13 cellular contexts compared by ENCODE assay signal in the genomic region with DNA sequence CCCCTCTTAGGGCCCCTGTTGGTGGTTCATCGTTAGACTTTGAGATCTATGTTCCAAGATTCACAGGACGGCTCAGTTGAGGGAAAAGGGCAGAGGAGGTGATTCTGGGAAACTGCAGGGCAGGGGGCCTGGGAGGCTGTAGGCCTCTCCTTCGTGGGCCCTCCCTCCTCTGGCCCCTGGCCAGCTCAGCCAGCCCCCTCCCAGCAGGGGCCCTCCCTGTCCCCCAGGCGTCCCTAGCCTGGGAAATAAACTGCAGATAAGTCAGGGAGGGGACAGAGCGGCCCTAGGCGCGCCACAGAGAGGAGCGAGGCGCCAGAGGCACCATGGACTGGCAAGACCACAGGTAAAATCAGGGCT. TPM values are rescaled to one million over a fixed set of nuclear protein-coding genes. Genes with fewer than 3 reads are reported as not detected.
A peak's percentile ranks its signal among the peaks of the same experiment; 100 is the strongest.
DNase-seq lines count a peak whose midpoint lies in the region; ATAC-seq and TF ChIP-seq lines count a peak whose summit lies in the region.
"Had no signal": no experiment of that assay in that cellular context is flagged by ENCODE, and none has a peak within 500 bp of the region (broad histone marks: within the 10 kb centered on the region; RNA-seq: fewer than 3 reads in every experiment).

No MANE protein-coding gene starts in this region.

- BruUV-seq in PC-3 (replicated peaks; lab: Mats Ljungman, UMichigan) = no TSS peak

- TF ChIP-seq POLR2A in heart left ventricle (IDR thresholded peaks at IDR 0.05) = no peak
- no peak for TF ChIP-seq POLR2A in esophagus squamous epithelium (IDR thresholded peaks at IDR 0.05)
- no peak for TF ChIP-seq POLR2A in vagina (IDR thresholded peaks at IDR 0.05)

- H3K79me1 ChIP-seq in neuronal stem cell (ENCODE audit: low read depth, low read length) = no peaks in the 10 kb centered on the region

- peak overlapping the region; percentile 48 for H4K8ac ChIP-seq in neuronal stem cell (ENCODE audit: low read depth, low read length)

- peak overlapping the region; percentile 48 for H3K4me2 ChIP-seq in neuronal stem cell (ENCODE audit: insufficient read depth, low read length, poor library complexity, severe bottlenecking)
- H3K4me2 ChIP-seq in PC-3 (ENCODE audit: low read length) = no peak overlapping the region
- H3K4me2 ChIP-seq: A549 had no signal

- peak overlapping the region; percentile 69 for H2BK15ac ChIP-seq in neuronal stem cell (ENCODE audit: low read length)

- no peaks in the 10 kb centered on the region for H3K27me3 Mint-ChIP-seq in activated T-cell treated with anti-CD3 and anti-CD28 coated beads, Interleukin-2, amount 50 U/mL, for 72 hours (ENCODE audit: low read depth)

- H3K27ac ChIP-seq in heart left ventricle (peak overlapping the region; percentile 66 to 99 (median 97)), esophagus squamous epithelium (peak overlapping the region; percentile 46 to 95 (median 88)), neuronal stem cell (replicated peaks; ENCODE audit: low read length) (peak overlapping the region; percentile 25), vagina (peak overlapping the region; percentile 51), PC-3 (ENCODE audit: low read length) (no peak overlapping the region)
- H3K27ac ChIP-seq: A549 had no signal

- peak overlapping the region; percentile 32 for H2BK5ac ChIP-seq in neuronal stem cell (ENCODE audit: low read length)

- WGBS in heart left ventricle, 4 donors = 42 to 60% (median 46%) methylated on average over 5 to 9 of the region's 9 CpGs
- WGBS in esophagus squamous epithelium, 2 donors = 67 to 100% methylated on average over 2 of the region's 9 CpGs
- WGBS in neuronal stem cell (ENCODE audit: extremely low coverage in 2 of 2, insufficient read length in 2 of 2, insufficient replicate concordance in 1 of 2), 2 donors = no CpG with 5 or more reads among the region's 9 CpGs

- peak overlapping the region; percentile 94 for H3K14ac ChIP-seq in neuronal stem cell (ENCODE audit: low read length)

- H3K27me3 ChIP-seq in heart left ventricle = no peaks in the 10 kb centered on the region
- peaks cover 0 to 2% (median 0%) of the 10 kb centered on the region in 4 donors for H3K27me3 ChIP-seq in esophagus squamous epithelium
- no peaks in the 10 kb centered on the region for H3K27me3 ChIP-seq in neuronal stem cell (ENCODE audit: control insufficient read depth in 3 of 3, insufficient read depth in 3 of 3, low read depth in 1 of 3, low read length in 3 of 3)
- H3K27me3 ChIP-seq in vagina = no peaks in the 10 kb centered on the region
- no peaks in the 10 kb centered on the region for H3K27me3 ChIP-seq in PC-3 (ENCODE audit: low read length)

- H3K4me3 Mint-ChIP-seq in activated T-cell treated with anti-CD3 and anti-CD28 coated beads, Interleukin-2, amount 50 U/mL, for 72 hours = no peak overlapping the region
- H3K4me3 Mint-ChIP-seq: activated B cell treated with CpG ODN at 0.5 μM for 24 hours had no signal

- H2AFZ ChIP-seq in neuronal stem cell (ENCODE audit: low read length) = no peak overlapping the region
- no peak overlapping the region for H2AFZ ChIP-seq in PC-3 (ENCODE audit: low read length)

- H3F3A ChIP-seq in PC-3 (ENCODE audit: low read length, unreplicated experiment) = no peaks in the 10 kb centered on the region

- intact Hi-C loops in heart left ventricle (cut with DNase I) = loop anchor here in 2 of 10 donors (5.0 kb wide), 1 partner anchor 44 kb away; a partner anchor contains a TSS
- intact Hi-C loops in cardiac septum (cut with DNase I) = loop anchor here (5.0 kb wide), 1 partner anchor 44 kb away; a partner anchor contains a TSS
- intact Hi-C loops in esophagus squamous epithelium (cut with DNase I) = no loop called here
- intact Hi-C loops in vagina (cut with DNase I) = no loop called here
- intact Hi-C loops in PC-3 (cut with micrococcal nuclease) = no loop called here

- H3K9me2 ChIP-seq in PC-3 (replicated peaks; ENCODE audit: low read length) = no peaks in the 10 kb centered on the region

- POLR2A ChIA-PET in PC-3 (lab: Charles Lee; ENCODE audit: unreplicated experiment) = no interaction called here

- DNase-seq in heart left ventricle (peak in 1 of 5 donors; percentile 40), cardiac septum (ENCODE audit: low spot score) (no peak), esophagus squamous epithelium (lab: John Stamatoyannopoulos, UW) (no peak), neuronal stem cell (ENCODE audit: low spot score) (no peak), vagina (ENCODE audit: extremely low spot score in 2 of 2) (no peak), kidney tubule cell (ENCODE audit: low spot score) (no peak), PC-3 (no peak)
- DNase-seq in activated T-cell treated with anti-CD3 and anti-CD28 coated beads, Interleukin-2, amount 50 U/mL, for 72 hours = no peak
- DNase-seq: activated B cell treated with CpG ODN at 0.5 μM for 24 hours; NCI-H1417 treated with DMSO at 0.1 percent for 48 hours; NCI-H82; stimulated activated naive CD8-positive, alpha-beta T cell treated with anti-CD3 and anti-CD28 coated beads, Interleukin-15, Interleukin-2, amounts not matched to agents 100 U/mL and 50 U/mL, for 24 hours had no signal

- no peak for ATAC-seq in heart left ventricle
- no peak for ATAC-seq in PC-3
- no peak for ATAC-seq in activated T-cell treated with anti-CD3 and anti-CD28 coated beads, Interleukin-2, amount 50 U/mL, for 72 hours (replicated peaks in 1 of 2)
- ATAC-seq: A549; stimulated activated naive CD8-positive, alpha-beta T cell treated with anti-CD3 and anti-CD28 coated beads, Interleukin-15, Interleukin-2, amounts not matched to agents 100 U/mL and 50 U/mL, for 24 hours had no signal

- H3K9me3 ChIP-seq in heart left ventricle = peaks cover 0 to 6% (median 0%) of the 10 kb centered on the region in 12 donors
- peaks cover 0 to 5% (median 0%) of the 10 kb centered on the region in 3 donors for H3K9me3 ChIP-seq in esophagus squamous epithelium
- peaks cover 10 to 14% of the 10 kb centered on the region in 2 donors for H3K9me3 ChIP-seq in neuronal stem cell (replicated peaks in 1 of 2; ENCODE audit: control insufficient read depth in 2 of 2, insufficient read depth in 1 of 2, low read depth in 1 of 2, low read length in 2 of 2)
- no peaks in the 10 kb centered on the region for H3K9me3 ChIP-seq in vagina
- H3K9me3 ChIP-seq in PC-3 (ENCODE audit: low read length) = no peaks in the 10 kb centered on the region

- H3K4me1 ChIP-seq in heart left ventricle (peaks cover 7 to 63% (median 43%) of the 10 kb centered on the region in 12 donors), esophagus squamous epithelium (peaks cover 24 to 66% (median 40%) of the 10 kb centered on the region in 3 donors), neuronal stem cell (ENCODE audit: control insufficient read depth in 2 of 2, insufficient read depth in 1 of 2, low read depth in 1 of 2, low read length in 2 of 2) (peaks cover 10 to 20% of the 10 kb centered on the region in 2 donors), vagina (peaks cover 57% of the 10 kb centered on the region), PC-3 (ENCODE audit: insufficient read depth, low read length) (peaks cover 5% of the 10 kb centered on the region; the same call in 1 of the 2 replicates)

- peak overlapping the region in 4 of 12 donors; percentile 4 to 39 (median 25) for H3K4me3 ChIP-seq in heart left ventricle
- H3K4me3 ChIP-seq in esophagus squamous epithelium = peak overlapping the region in 3 of 4 donors; percentile 4 to 40 (median 5)
- H3K4me3 ChIP-seq in neuronal stem cell (ENCODE audit: low read length in 2 of 2) = peak overlapping the region in 1 of 2 donors; percentile 74
- no peak overlapping the region for H3K4me3 ChIP-seq in vagina
- no peak overlapping the region for H3K4me3 ChIP-seq in PC-3 (ENCODE audit: low read length)
- H3K4me3 ChIP-seq: A549 had no signal

- H2BK12ac ChIP-seq in neuronal stem cell (ENCODE audit: low read length) = no peak overlapping the region

- H4K20me1 ChIP-seq in PC-3 (ENCODE audit: low read length) = no peaks in the 10 kb centered on the region

- H2BK120ac ChIP-seq in neuronal stem cell (ENCODE audit: low read depth, low read length) = no peak overlapping the region

- CTCF ChIA-PET in PC-3 (lab: Charles Lee) = no interaction called here

- peak overlapping the region; percentile 59 for H4K91ac ChIP-seq in neuronal stem cell (ENCODE audit: low read depth, low read length, poor library complexity)

- H2AK5ac ChIP-seq in neuronal stem cell (ENCODE audit: low read depth, low read length) = peak overlapping the region; percentile 98

- peak overlapping the region; percentile 81 for H3K23ac ChIP-seq in neuronal stem cell (ENCODE audit: low read depth, low read length, poor library complexity)

- H3K4me1 Mint-ChIP-seq in activated T-cell treated with anti-CD3 and anti-CD28 coated beads, Interleukin-2, amount 50 U/mL, for 72 hours (ENCODE audit: low read depth) = no peaks in the 10 kb centered on the region
- H3K4me1 Mint-ChIP-seq: activated B cell treated with CpG ODN at 0.5 μM for 24 hours had no signal

- peaks cover 0 to 52% (median 48%) of the 10 kb centered on the region in 9 donors for H3K36me3 ChIP-seq in heart left ventricle
- peaks cover 0 to 51% (median 1%) of the 10 kb centered on the region in 3 donors for H3K36me3 ChIP-seq in esophagus squamous epithelium
- H3K36me3 ChIP-seq in neuronal stem cell (replicated peaks in 1 of 2; ENCODE audit: control insufficient read depth in 2 of 2, insufficient read depth in 2 of 2, low read length in 2 of 2) = peaks cover 0 to 17% of the 10 kb centered on the region in 2 donors
- H3K36me3 ChIP-seq in vagina = peaks cover 0 to 45% of the 10 kb centered on the region in 2 donors
- no peaks in the 10 kb centered on the region for H3K36me3 ChIP-seq in PC-3 (ENCODE audit: low read depth, low read length)

- H3K9ac ChIP-seq in neuronal stem cell (ENCODE audit: low read depth, low read length, poor library complexity) = peak overlapping the region; percentile 54
- H3K9ac ChIP-seq in PC-3 (ENCODE audit: low read length) = no peak overlapping the region

- peak overlapping the region; percentile 96 for H3K18ac ChIP-seq in neuronal stem cell (ENCODE audit: low read length)

- no peaks in the 10 kb centered on the region for H3K79me2 ChIP-seq in PC-3 (ENCODE audit: low read length)

- peaks cover 4 to 5% of the 10 kb centered on the region in 2 donors for H3K36me3 Mint-ChIP-seq in activated T-cell treated with anti-CD3 and anti-CD28 coated beads, Interleukin-2, amount 50 U/mL, for 72 hours (ENCODE audit: insufficient read depth in 2 of 2)

- no peak overlapping the region for H3K27ac Mint-ChIP-seq in activated T-cell treated with anti-CD3 and anti-CD28 coated beads, Interleukin-2, amount 50 U/mL, for 72 hours
- H3K27ac Mint-ChIP-seq: activated B cell treated with CpG ODN at 0.5 μM for 24 hours had no signal

- H3K4ac ChIP-seq in neuronal stem cell (ENCODE audit: low read length) = peak overlapping the region; percentile 2

- TF ChIP-seq CTCF in heart left ventricle (IDR thresholded peaks at IDR 0.05) = no peak
- no peak for TF ChIP-seq CTCF in esophagus squamous epithelium (IDR thresholded peaks at IDR 0.05)
- TF ChIP-seq CTCF in vagina (IDR thresholded peaks at IDR 0.05) = no peak
- TF ChIP-seq CTCF in PC-3 (conservative IDR thresholded peaks at IDR 0.05; ENCODE audit: low read depth, low read length) = no peak

- peaks cover 7 to 10% of the 10 kb centered on the region in 2 donors for H3K9me3 Mint-ChIP-seq in activated T-cell treated with anti-CD3 and anti-CD28 coated beads, Interleukin-2, amount 50 U/mL, for 72 hours

RNA-seq across cellular contexts. Expression of a gene that starts 6.5 kb away (rescaled TPM):
- total RNA-seq in heart left ventricle = 100 to 1,000 TPM in 2 of 9 donors, 10 to 100 TPM in 7; 32.8 to 117 (median 53.3) TPM
- 100 to 1,000 TPM in 1 of 2 donors, 10 to 100 TPM in 1; 80.9 to 114 TPM for polyA plus RNA-seq in heart left ventricle
- total RNA-seq in cardiac septum = 49.2 TPM
- 10 to 100 TPM in 1 of 4 donors, 1 to 10 TPM in 3; 3.8 to 52.8 (median 6.2) TPM for total RNA-seq in esophagus squamous epithelium
- polyA plus RNA-seq in neuronal stem cell (2013, experiment 1 of 2) = 26.2 TPM
- polyA plus RNA-seq in neuronal stem cell (2013, experiment 2 of 2) = 28.6 TPM
- 155 TPM for total RNA-seq in vagina
- total RNA-seq in PC-3 (2014; rRNA removed) = not detected in 2 replicates
- not detected for total RNA-seq in activated T-cell treated with anti-CD3 and anti-CD28 coated beads, Interleukin-2, amount 50 U/mL, for 72 hours
- total RNA-seq: activated B cell treated with CpG ODN at 0.5 μM for 24 hours had no signal
- polyA plus RNA-seq: A549 had no signal

RNA-seq across cellular contexts. Expression of a gene that starts 43.6 kb away (rescaled TPM):
- total RNA-seq in heart left ventricle = 100 to 1,000 TPM in 1 of 9 donors, 10 to 100 TPM in 8; 69.9 to 115 (median 77.1) TPM
- polyA plus RNA-seq in heart left ventricle = 100 to 1,000 TPM in 1 of 2 donors, 10 to 100 TPM in 1; 64.9 to 107 TPM
- total RNA-seq in cardiac septum = 82.8 TPM
- total RNA-seq in esophagus squamous epithelium = 10 to 100 TPM; 33.8 to 51.3 (median 43.2) TPM
- 79.2 TPM for polyA plus RNA-seq in neuronal stem cell (2013, experiment 1 of 2)
- 78.7 TPM for polyA plus RNA-seq in neuronal stem cell (2013, experiment 2 of 2)
- total RNA-seq in vagina = 60.4 TPM
- 79.9 and 93.4 TPM in 2 replicates for total RNA-seq in PC-3 (2014; rRNA removed)
- total RNA-seq in activated T-cell treated with anti-CD3 and anti-CD28 coated beads, Interleukin-2, amount 50 U/mL, for 72 hours = 10 to 100 TPM; 56.6 to 73.7 TPM

Comparison
In these comparisons a context has a peak if more than half of its experiments do, and no peak if none do; other contexts are left out.
1. H3K4me3 ChIP-seq: peak in esophagus squamous epithelium (3 of 4); none in vagina (0 of 2) and PC-3 (single experiment).